1 cellular context compared by ENCODE assay signal in the genomic region with DNA sequence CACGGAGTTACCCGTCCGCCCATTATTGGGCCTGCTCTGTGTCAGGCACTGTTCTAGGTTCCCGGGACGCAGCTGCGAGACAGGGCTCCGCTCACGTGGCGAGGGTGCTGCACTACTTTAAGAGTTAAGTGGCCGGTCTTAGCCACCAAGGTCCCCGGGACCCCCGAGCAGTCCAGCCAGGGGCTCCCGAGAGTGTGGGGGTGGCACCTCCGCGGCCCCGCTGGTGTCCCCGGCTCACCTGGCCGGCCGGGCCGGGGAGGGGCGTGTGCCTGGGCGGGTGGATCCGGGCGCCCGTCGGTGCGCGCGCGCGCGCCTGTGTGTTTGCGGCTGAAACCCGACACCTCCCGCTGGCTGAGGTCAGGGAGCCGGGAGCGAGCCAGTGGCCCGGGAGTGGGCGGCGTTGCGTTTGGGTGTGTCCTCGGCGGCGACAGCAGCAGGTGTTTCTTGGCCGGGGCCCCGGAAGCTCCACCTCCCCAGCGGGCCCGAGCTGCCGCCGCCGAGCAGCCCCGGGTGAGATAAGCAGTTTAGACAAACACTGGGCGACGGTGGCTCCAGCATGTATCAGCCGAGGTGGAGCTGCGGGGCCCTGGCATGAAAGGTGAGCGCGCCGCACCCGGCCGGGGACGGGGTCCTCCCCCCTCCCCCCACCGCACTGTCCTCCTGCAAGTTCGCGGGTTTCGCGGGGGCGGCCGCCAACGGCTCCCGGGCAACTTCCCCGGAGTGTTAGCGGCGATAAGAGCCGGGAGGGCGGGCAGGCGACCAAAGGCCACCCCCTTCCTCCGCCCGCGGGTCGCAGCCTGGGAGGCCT.
TF ChIP-seq lines count a peak whose summit lies in the region.

A gene (plus strand): TSS at position 522 of the 808 bp plus-strand sequence. CDS start 70 bp downstream, at position 592.

TF ChIP-seq in HepG2, 621 proteins besides CTCF, POLR2A, EP300 and RAD21 (continued from another document and continues in another):
- TF ChIP-seq, protein P1, sequence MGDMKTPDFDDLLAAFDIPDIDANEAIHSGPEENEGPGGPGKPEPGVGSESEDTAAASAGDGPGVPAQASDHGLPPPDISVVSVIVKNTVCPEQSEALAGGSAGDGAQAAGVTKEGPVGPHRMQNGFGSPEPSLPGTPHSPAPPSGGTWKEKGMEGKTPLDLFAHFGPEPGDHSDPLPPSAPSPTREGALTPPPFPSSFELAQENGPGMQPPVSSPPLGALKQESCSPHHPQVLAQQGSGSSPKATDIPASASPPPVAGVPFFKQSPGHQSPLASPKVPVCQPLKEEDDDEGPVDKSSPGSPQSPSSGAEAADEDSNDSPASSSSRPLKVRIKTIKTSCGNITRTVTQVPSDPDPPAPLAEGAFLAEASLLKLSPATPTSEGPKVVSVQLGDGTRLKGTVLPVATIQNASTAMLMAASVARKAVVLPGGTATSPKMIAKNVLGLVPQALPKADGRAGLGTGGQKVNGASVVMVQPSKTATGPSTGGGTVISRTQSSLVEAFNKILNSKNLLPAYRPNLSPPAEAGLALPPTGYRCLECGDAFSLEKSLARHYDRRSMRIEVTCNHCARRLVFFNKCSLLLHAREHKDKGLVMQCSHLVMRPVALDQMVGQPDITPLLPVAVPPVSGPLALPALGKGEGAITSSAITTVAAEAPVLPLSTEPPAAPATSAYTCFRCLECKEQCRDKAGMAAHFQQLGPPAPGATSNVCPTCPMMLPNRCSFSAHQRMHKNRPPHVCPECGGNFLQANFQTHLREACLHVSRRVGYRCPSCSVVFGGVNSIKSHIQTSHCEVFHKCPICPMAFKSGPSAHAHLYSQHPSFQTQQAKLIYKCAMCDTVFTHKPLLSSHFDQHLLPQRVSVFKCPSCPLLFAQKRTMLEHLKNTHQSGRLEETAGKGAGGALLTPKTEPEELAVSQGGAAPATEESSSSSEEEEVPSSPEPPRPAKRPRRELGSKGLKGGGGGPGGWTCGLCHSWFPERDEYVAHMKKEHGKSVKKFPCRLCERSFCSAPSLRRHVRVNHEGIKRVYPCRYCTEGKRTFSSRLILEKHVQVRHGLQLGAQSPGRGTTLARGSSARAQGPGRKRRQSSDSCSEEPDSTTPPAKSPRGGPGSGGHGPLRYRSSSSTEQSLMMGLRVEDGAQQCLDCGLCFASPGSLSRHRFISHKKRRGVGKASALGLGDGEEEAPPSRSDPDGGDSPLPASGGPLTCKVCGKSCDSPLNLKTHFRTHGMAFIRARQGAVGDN (CRISPR knock-in tag; IDR thresholded peaks at IDR 0.05) = peak; percentile 87
- TF ChIP-seq SIX4 (CRISPR knock-in tag; IDR thresholded peaks at IDR 0.05) (peak; percentile 99), ZSCAN31 (CRISPR knock-in tag; IDR thresholded peaks at IDR 0.05; ENCODE audit: low read depth) (peak; percentile 94; the same call in 1 of the 2 replicates), FOXJ3 (CRISPR knock-in tag; IDR thresholded peaks at IDR 0.05; ENCODE audit: borderline replicate concordance) (peak; percentile 46; the same call in 1 of the 2 replicates), ZNF263 (CRISPR knock-in tag; IDR thresholded peaks at IDR 0.05) (peak; percentile 51), TP53 (CRISPR knock-in tag; conservative IDR thresholded peaks at IDR 0.05) (no peak), NR2F6 (IDR thresholded peaks at IDR 0.05) (peak; percentile 43), NR2F6 (CRISPR knock-in tag; IDR thresholded peaks at IDR 0.05) (peak; percentile 86), FOXK1 (CRISPR knock-in tag; IDR thresholded peaks at IDR 0.05; ENCODE audit: borderline replicate concordance, low read depth) (peak; percentile 50; the same call in 1 of the 2 replicates), ONECUT2 (CRISPR knock-in tag; IDR thresholded peaks at IDR 0.05) (no peak), GATAD1 (CRISPR knock-in tag; IDR thresholded peaks at IDR 0.05) (peak; percentile 59), HNF4G (IDR thresholded peaks at IDR 0.05; ENCODE audit: borderline replicate concordance, low read depth, low read length) (peak; percentile 25; the same call in 1 of the 2 replicates), HNF4G (CRISPR knock-in tag; IDR thresholded peaks at IDR 0.05; ENCODE audit: borderline replicate concordance, low read depth) (peak; percentile 25; the same call in 1 of the 2 replicates), PAWR (CRISPR knock-in tag; IDR thresholded peaks at IDR 0.05; ENCODE audit: borderline replicate concordance) (0 out of 2 replicates have a peak, but pooled peaks have one; percentile 3), DNMT3B (CRISPR knock-in tag; conservative IDR thresholded peaks at IDR 0.05) (no peak), ZNF775 (CRISPR knock-in tag; IDR thresholded peaks at IDR 0.05; ENCODE audit: borderline replicate concordance) (0 out of 2 replicates have a peak, but pooled peaks have one; percentile 60), U2AF2 (IDR thresholded peaks at IDR 0.05; ENCODE audit: low read depth, low read length) (no peak), NCOA5 (CRISPR knock-in tag; IDR thresholded peaks at IDR 0.05) (no peak), KLF12 (CRISPR knock-in tag; IDR thresholded peaks at IDR 0.05; ENCODE audit: borderline replicate concordance) (peak; percentile 98), ZNF766 (CRISPR knock-in tag; IDR thresholded peaks at IDR 0.05; ENCODE audit: borderline replicate concordance) (0 out of 2 replicates have a peak, but pooled peaks have one; percentile 63), MAF1 (CRISPR knock-in tag; IDR thresholded peaks at IDR 0.05; ENCODE audit: borderline replicate concordance) (0 out of 2 replicates have a peak, but pooled peaks have one; percentile 30), ZNF383 (CRISPR knock-in tag; IDR thresholded peaks at IDR 0.05; ENCODE audit: borderline replicate concordance) (0 out of 2 replicates have a peak, but pooled peaks have one; percentile 42), ZKSCAN5 (CRISPR knock-in tag; IDR thresholded peaks at IDR 0.05) (no peak), MEIS2 (CRISPR knock-in tag; IDR thresholded peaks at IDR 0.05) (peak; percentile 89), ZNF329 (CRISPR knock-in tag; IDR thresholded peaks at IDR 0.05; ENCODE audit: low read depth) (0 out of 2 replicates have a peak, but pooled peaks have one; percentile 52), TAF15 (IDR thresholded peaks at IDR 0.05; ENCODE audit: low read depth, low read length, poor library complexity, severe bottlenecking) (peak; percentile 90), KDM1A (CRISPR knock-in tag; IDR thresholded peaks at IDR 0.05) (0 out of 2 replicates have a peak, but pooled peaks have one; percentile 51), ZBTB20 (CRISPR knock-in tag; IDR thresholded peaks at IDR 0.05; ENCODE audit: borderline replicate concordance, low read depth) (peak; percentile 77; the same call in 1 of the 2 replicates), ZSCAN30 (CRISPR knock-in tag; IDR thresholded peaks at IDR 0.05) (no peak), BRCA1 (CRISPR knock-in tag; IDR thresholded peaks at IDR 0.05) (peak; percentile 65; the same call in 1 of the 2 replicates), SP5 (CRISPR knock-in tag; IDR thresholded peaks at IDR 0.05; ENCODE audit: borderline replicate concordance, low read depth) (peak; percentile 94), ZNF17 (CRISPR knock-in tag; IDR thresholded peaks at IDR 0.05) (no peak), NFE2 (CRISPR knock-in tag; IDR thresholded peaks at IDR 0.05) (no peak), ZNF790 (CRISPR knock-in tag; IDR thresholded peaks at IDR 0.05; ENCODE audit: borderline replicate concordance) (peak; percentile 67; the same call in 1 of the 2 replicates), FOXC1 (CRISPR knock-in tag; IDR thresholded peaks at IDR 0.05; ENCODE audit: borderline replicate concordance) (peak; percentile 69; the same call in 1 of the 2 replicates), RXRB (CRISPR knock-in tag; IDR thresholded peaks at IDR 0.05; ENCODE audit: borderline replicate concordance) (peak; percentile 51), MXI1 (IDR thresholded peaks at IDR 0.05; ENCODE audit: borderline replicate concordance, low read depth, low read length) (peak; percentile 90; the same call in 2 of the 3 replicates), ZFY (CRISPR knock-in tag; IDR thresholded peaks at IDR 0.05) (peak; percentile 65)
- TF ChIP-seq, protein P2, sequence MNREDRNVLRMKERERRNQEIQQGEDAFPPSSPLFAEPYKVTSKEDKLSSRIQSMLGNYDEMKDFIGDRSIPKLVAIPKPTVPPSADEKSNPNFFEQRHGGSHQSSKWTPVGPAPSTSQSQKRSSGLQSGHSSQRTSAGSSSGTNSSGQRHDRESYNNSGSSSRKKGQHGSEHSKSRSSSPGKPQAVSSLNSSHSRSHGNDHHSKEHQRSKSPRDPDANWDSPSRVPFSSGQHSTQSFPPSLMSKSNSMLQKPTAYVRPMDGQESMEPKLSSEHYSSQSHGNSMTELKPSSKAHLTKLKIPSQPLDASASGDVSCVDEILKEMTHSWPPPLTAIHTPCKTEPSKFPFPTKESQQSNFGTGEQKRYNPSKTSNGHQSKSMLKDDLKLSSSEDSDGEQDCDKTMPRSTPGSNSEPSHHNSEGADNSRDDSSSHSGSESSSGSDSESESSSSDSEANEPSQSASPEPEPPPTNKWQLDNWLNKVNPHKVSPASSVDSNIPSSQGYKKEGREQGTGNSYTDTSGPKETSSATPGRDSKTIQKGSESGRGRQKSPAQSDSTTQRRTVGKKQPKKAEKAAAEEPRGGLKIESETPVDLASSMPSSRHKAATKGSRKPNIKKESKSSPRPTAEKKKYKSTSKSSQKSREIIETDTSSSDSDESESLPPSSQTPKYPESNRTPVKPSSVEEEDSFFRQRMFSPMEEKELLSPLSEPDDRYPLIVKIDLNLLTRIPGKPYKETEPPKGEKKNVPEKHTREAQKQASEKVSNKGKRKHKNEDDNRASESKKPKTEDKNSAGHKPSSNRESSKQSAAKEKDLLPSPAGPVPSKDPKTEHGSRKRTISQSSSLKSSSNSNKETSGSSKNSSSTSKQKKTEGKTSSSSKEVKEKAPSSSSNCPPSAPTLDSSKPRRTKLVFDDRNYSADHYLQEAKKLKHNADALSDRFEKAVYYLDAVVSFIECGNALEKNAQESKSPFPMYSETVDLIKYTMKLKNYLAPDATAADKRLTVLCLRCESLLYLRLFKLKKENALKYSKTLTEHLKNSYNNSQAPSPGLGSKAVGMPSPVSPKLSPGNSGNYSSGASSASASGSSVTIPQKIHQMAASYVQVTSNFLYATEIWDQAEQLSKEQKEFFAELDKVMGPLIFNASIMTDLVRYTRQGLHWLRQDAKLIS (CRISPR knock-in tag; IDR thresholded peaks at IDR 0.05) = no peak; the same call in 1 of the 2 replicates
- TF ChIP-seq, protein P3, sequence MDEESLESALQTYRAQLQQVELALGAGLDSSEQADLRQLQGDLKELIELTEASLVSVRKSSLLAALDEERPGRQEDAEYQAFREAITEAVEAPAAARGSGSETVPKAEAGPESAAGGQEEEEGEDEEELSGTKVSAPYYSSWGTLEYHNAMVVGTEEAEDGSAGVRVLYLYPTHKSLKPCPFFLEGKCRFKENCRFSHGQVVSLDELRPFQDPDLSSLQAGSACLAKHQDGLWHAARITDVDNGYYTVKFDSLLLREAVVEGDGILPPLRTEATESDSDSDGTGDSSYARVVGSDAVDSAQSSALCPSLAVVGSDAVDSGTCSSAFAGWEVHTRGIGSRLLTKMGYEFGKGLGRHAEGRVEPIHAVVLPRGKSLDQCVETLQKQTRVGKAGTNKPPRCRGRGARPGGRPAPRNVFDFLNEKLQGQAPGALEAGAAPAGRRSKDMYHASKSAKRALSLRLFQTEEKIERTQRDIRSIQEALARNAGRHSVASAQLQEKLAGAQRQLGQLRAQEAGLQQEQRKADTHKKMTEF (CRISPR knock-in tag; IDR thresholded peaks at IDR 0.05) = peak; percentile 91
- TF ChIP-seq, protein P4, sequence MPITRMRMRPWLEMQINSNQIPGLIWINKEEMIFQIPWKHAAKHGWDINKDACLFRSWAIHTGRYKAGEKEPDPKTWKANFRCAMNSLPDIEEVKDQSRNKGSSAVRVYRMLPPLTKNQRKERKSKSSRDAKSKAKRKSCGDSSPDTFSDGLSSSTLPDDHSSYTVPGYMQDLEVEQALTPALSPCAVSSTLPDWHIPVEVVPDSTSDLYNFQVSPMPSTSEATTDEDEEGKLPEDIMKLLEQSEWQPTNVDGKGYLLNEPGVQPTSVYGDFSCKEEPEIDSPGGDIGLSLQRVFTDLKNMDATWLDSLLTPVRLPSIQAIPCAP (CRISPR knock-in tag; IDR thresholded peaks at IDR 0.05; ENCODE audit: low read depth) = no peak
- TF ChIP-seq, protein P5, sequence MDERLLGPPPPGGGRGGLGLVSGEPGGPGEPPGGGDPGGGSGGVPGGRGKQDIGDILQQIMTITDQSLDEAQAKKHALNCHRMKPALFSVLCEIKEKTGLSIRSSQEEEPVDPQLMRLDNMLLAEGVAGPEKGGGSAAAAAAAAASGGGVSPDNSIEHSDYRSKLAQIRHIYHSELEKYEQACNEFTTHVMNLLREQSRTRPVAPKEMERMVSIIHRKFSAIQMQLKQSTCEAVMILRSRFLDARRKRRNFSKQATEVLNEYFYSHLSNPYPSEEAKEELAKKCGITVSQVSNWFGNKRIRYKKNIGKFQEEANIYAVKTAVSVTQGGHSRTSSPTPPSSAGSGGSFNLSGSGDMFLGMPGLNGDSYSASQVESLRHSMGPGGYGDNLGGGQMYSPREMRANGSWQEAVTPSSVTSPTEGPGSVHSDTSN (CRISPR knock-in tag; IDR thresholded peaks at IDR 0.05) = no peak
- TF ChIP-seq, protein P6, sequence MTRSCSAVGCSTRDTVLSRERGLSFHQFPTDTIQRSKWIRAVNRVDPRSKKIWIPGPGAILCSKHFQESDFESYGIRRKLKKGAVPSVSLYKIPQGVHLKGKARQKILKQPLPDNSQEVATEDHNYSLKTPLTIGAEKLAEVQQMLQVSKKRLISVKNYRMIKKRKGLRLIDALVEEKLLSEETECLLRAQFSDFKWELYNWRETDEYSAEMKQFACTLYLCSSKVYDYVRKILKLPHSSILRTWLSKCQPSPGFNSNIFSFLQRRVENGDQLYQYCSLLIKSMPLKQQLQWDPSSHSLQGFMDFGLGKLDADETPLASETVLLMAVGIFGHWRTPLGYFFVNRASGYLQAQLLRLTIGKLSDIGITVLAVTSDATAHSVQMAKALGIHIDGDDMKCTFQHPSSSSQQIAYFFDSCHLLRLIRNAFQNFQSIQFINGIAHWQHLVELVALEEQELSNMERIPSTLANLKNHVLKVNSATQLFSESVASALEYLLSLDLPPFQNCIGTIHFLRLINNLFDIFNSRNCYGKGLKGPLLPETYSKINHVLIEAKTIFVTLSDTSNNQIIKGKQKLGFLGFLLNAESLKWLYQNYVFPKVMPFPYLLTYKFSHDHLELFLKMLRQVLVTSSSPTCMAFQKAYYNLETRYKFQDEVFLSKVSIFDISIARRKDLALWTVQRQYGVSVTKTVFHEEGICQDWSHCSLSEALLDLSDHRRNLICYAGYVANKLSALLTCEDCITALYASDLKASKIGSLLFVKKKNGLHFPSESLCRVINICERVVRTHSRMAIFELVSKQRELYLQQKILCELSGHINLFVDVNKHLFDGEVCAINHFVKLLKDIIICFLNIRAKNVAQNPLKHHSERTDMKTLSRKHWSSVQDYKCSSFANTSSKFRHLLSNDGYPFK (CRISPR knock-in tag; IDR thresholded peaks at IDR 0.05; ENCODE audit: borderline replicate concordance) = peak; percentile 50; the same call in 1 of the 2 replicates
- TF ChIP-seq, protein P7, sequence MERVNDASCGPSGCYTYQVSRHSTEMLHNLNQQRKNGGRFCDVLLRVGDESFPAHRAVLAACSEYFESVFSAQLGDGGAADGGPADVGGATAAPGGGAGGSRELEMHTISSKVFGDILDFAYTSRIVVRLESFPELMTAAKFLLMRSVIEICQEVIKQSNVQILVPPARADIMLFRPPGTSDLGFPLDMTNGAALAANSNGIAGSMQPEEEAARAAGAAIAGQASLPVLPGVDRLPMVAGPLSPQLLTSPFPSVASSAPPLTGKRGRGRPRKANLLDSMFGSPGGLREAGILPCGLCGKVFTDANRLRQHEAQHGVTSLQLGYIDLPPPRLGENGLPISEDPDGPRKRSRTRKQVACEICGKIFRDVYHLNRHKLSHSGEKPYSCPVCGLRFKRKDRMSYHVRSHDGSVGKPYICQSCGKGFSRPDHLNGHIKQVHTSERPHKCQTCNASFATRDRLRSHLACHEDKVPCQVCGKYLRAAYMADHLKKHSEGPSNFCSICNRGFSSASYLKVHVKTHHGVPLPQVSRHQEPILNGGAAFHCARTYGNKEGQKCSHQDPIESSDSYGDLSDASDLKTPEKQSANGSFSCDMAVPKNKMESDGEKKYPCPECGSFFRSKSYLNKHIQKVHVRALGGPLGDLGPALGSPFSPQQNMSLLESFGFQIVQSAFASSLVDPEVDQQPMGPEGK (CRISPR knock-in tag; IDR thresholded peaks at IDR 0.05) = peak; percentile 85; the same call in 1 of the 2 replicates
